In the genomic region with DNA sequence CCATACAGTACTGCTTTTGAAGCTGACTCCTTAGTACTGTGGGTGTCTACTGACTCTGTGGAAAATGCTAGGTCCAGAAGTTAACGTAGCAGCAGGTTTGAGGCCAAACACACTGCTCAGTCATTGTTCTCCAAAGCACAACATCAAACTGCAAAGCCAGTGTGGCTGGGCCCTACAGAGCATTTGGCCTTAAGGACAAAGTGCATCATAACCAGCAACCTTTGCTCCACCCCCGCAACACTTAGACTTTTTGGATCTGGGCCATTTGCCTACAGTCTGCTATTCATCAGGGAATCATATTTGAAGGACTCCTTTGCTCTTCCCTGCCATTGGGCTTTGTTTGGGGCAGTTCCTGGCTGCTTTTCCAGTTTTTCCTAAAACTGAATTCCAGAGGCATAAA, we compare ENCODE assay signal across 18 cellular contexts. TPM values are rescaled to one million over a fixed set of nuclear protein-coding genes. Genes with fewer than 3 reads are reported as not detected.
DNase-seq lines count a peak whose midpoint lies in the region; ATAC-seq, FAIRE-seq and TF ChIP-seq lines count a peak whose summit lies in the region.
"Had no signal": no experiment of that assay in that cellular context is flagged by ENCODE, and none has a peak within 500 bp of the region (broad histone marks: within the 10 kb centered on the region; RNA-seq: fewer than 3 reads in every experiment).

No MANE protein-coding gene starts in this region.

- H3K79me2 ChIP-seq in H1 (ENCODE audit: control insufficient read depth in 1 of 2, insufficient read depth in 2 of 2, low read length in 2 of 2), result no peaks in the 10 kb centered on the region

- H3K14ac ChIP-seq in H1 (ENCODE audit: insufficient read length), result no peak overlapping the region

- H3K9ac ChIP-seq in H1 (replicated peaks in 1 of 4; ENCODE audit: extremely low read depth in 1 of 4, low read depth in 3 of 4, low read length in 3 of 4), result no peak overlapping the region
- no peak overlapping the region for H3K9ac ChIP-seq in liver (ENCODE audit: low read depth in 1 of 2, low read length in 2 of 2)
- H3K9ac ChIP-seq: BLaER1, GM23248 had no signal

- no peak overlapping the region for H2BK15ac ChIP-seq in H1 (ENCODE audit: low read length)

- H3K4me2 ChIP-seq in H1 (ENCODE audit: insufficient read depth in 1 of 2, low read depth in 2 of 2, low read length in 2 of 2), result no peak overlapping the region
- H3K4me2 ChIP-seq: BLaER1 had no signal

- TF ChIP-seq POLR2A in H1 (IDR thresholded peaks at IDR 0.05; ENCODE audit: control extremely low read depth in 1 of 2, low read depth in 2 of 2, low read length in 2 of 2), result no peak

- H4K8ac ChIP-seq in H1 (ENCODE audit: extremely low read depth, insufficient read depth, low read length), result no peak overlapping the region

- POLR2A ChIA-PET in H1 (lab: Charles Lee; ENCODE audit: partially characterized antibody), result no interaction called here

- H3K23ac ChIP-seq in H1 (ENCODE audit: insufficient read length), result no peak overlapping the region

- H3K23me2 ChIP-seq in H1 (ENCODE audit: low read depth, low read length), result no peaks in the 10 kb centered on the region

- no peaks in the 10 kb centered on the region for H3K27me3 ChIP-seq in H1 (replicated peaks in 1 of 4; ENCODE audit: control insufficient read depth in 3 of 4, extremely low read depth in 1 of 4, insufficient read depth in 3 of 4, low read length in 3 of 4)
- no peaks in the 10 kb centered on the region for H3K27me3 ChIP-seq in liver (ENCODE audit: control insufficient read depth in 4 of 4, insufficient read depth in 4 of 4, low read length in 3 of 4)
- H3K27me3 ChIP-seq in SJCRH30, result no peaks in the 10 kb centered on the region
- H3K27me3 ChIP-seq: BLaER1 had no signal

- TF ChIP-seq EP300 in H1 (IDR thresholded peaks at IDR 0.05; ENCODE audit: borderline replicate concordance in 1 of 2, low read depth in 2 of 2, low read length in 2 of 2), result no peak

- H3K56ac ChIP-seq in H1 (replicated peaks; ENCODE audit: insufficient read length, low read depth, low read length), result no peak overlapping the region

- H3K9me3 ChIP-seq in H1 (ENCODE audit: insufficient read depth in 2 of 2, low read depth in 1 of 2, low read length in 1 of 2) (no peaks in the 10 kb centered on the region), liver (ENCODE audit: control insufficient read depth in 4 of 4, low read length in 3 of 4) (no peaks in the 10 kb centered on the region), SJCRH30 (replicated peaks) (no peaks in the 10 kb centered on the region)
- H3K9me3 ChIP-seq: BLaER1 had no signal

- CTCF ChIA-PET in H1 (lab: Charles Lee; ENCODE audit: partially characterized antibody), result interaction anchor here (1.3 kb wide), 1 partner anchor 10 kb away, joined by 4 read pairs; no protein-coding TSS in a partner anchor

- H3K4me1 ChIP-seq in H1 (replicated peaks in 1 of 4; ENCODE audit: control insufficient read depth in 3 of 4, insufficient read depth in 4 of 4, low read length in 3 of 4), result peaks cover 0 to 5% (median under 1%) of the 10 kb centered on the region in 4 experiments; a peak in 3 of 7 replicates
- H3K4me1 ChIP-seq in liver (ENCODE audit: control insufficient read depth in 4 of 4, insufficient read depth in 4 of 4, low read length in 3 of 4), result peaks cover 0 to 4% (median 2%) of the 10 kb centered on the region in 4 donors
- H3K4me1 ChIP-seq in SJCRH30, result no peaks in the 10 kb centered on the region
- H3K4me1 ChIP-seq: BLaER1 had no signal

- no peak for TF ChIP-seq RAD21 in H1 (IDR thresholded peaks at IDR 0.05 in 1 of 2, conservative IDR thresholded peaks at IDR 0.05 in 1 of 2; ENCODE audit: low read depth in 2 of 2, low read length in 2 of 2)
- TF ChIP-seq RAD21 in liver (IDR thresholded peaks at IDR 0.05), result no peak

- H2BK20ac ChIP-seq in H1 (ENCODE audit: low read length), result no peak overlapping the region

- H2BK120ac ChIP-seq in H1 (replicated peaks; ENCODE audit: low read depth, low read length), result no peak overlapping the region

- no peak overlapping the region for H3K4ac ChIP-seq in H1 (replicated peaks; ENCODE audit: insufficient read length, low read depth, low read length)

- DNase-seq in DMS 273 (lab: John Stamatoyannopoulos, UW; ENCODE audit: unreplicated experiment) (peak; percentile 21), DMS 273 treated with DMSO at 0.1 percent for 48 hours (lab: John Stamatoyannopoulos, UW) (no peak), HuH-7 (ENCODE audit: low spot score) (peak; percentile 7), H1 (ENCODE audit: low read depth in 1 of 2, low spot score in 2 of 2) (no peak), cortex of kidney (lab: John Stamatoyannopoulos, UW) (no peak), SJCRH30 (no peak)
- DNase-seq: AML-193; CD8-positive, alpha-beta memory T cell; DMS79; GM23248; H9 had no signal

- H2AFZ ChIP-seq in H1 (ENCODE audit: low read length), result 0 out of 2 replicates have a peak overlapping the region, but pooled peaks have one; percentile 45
- H2AFZ ChIP-seq: GM23248 had no signal

- no peaks in the 10 kb centered on the region for H4K20me1 ChIP-seq in H1 (replicated peaks in 1 of 2; ENCODE audit: control insufficient read depth in 1 of 2, insufficient read depth in 2 of 2, low read length in 2 of 2)
- H4K20me1 ChIP-seq: BLaER1 had no signal

- H3K79me1 ChIP-seq in H1 (ENCODE audit: low read depth, low read length), result no peaks in the 10 kb centered on the region

- 81% methylated on average over 2 of the region's 2 CpGs; no CpG with 5 or more reads in 1 of the 2 experiments for WGBS in H1 (ENCODE audit: extremely low coverage in 1 of 2, insufficient coverage in 1 of 2, insufficient read length in 1 of 2, insufficient replicate concordance in 2 of 2, low coverage in 1 of 2, low lambda C conversion rate in 2 of 2, missing lambda C conversion rate in 1 of 2), 2 experiments
- WGBS in liver, result 44% methylated on average over 2 of the region's 2 CpGs

- no peak overlapping the region for H2AK5ac ChIP-seq in H1 (ENCODE audit: low read depth, low read length)

- no peak for TF ChIP-seq CTCF in H1 (IDR thresholded peaks at IDR 0.05; ENCODE audit: control extremely low read depth in 1 of 3, insufficient read depth in 1 of 3, low read depth in 1 of 3, low read length in 3 of 3)
- no peak for TF ChIP-seq CTCF in liver (IDR thresholded peaks at IDR 0.05; ENCODE audit: low read depth, low read length, missing input control)

- H3K27ac ChIP-seq in H1 (ENCODE audit: low read depth, low read length) (no peak overlapping the region), liver (ENCODE audit: low read depth in 1 of 2, low read length in 2 of 2) (no peak overlapping the region), SJCRH30 (no peak overlapping the region)
- H3K27ac ChIP-seq: 22Rv1, BLaER1, GM23248 had no signal

- no peak for ATAC-seq in HG03378 (IDR thresholded peaks at IDR 0.05; ENCODE audit: unreplicated experiment)
- ATAC-seq: GM12878 had no signal

- no peak overlapping the region for H2BK12ac ChIP-seq in H1 (ENCODE audit: low read depth, low read length)

- H4K91ac ChIP-seq in H1 (replicated peaks; ENCODE audit: insufficient read length, low read length), result no peak overlapping the region

- no peak overlapping the region for H2BK5ac ChIP-seq in H1 (ENCODE audit: low read depth, low read length)

- H3K4me3 ChIP-seq in H1 (ENCODE audit: extremely low read depth in 1 of 4, insufficient read depth in 2 of 4, low read depth in 3 of 4, low read length in 4 of 4), result no peak overlapping the region
- no peak overlapping the region for H3K4me3 ChIP-seq in liver (ENCODE audit: low read depth in 1 of 3, low read length in 3 of 3)
- H3K4me3 ChIP-seq in SJCRH30, result no peak overlapping the region
- H3K4me3 ChIP-seq: BLaER1, GM12878, GM23248 had no signal

- no peak overlapping the region for H4K5ac ChIP-seq in H1 (ENCODE audit: insufficient read length, low read depth, low read length)

- no peak for FAIRE-seq in H1 (lab: Jason Lieb, UNC)
- FAIRE-seq: GM12878, GM18507, HTR-8/SVneo had no signal

- H3K36me3 ChIP-seq in H1 (ENCODE audit: control insufficient read depth in 2 of 4, insufficient read depth in 4 of 4, low read length in 3 of 4) (no peaks in the 10 kb centered on the region), liver (ENCODE audit: control insufficient read depth in 4 of 4, insufficient read depth in 3 of 4, low read depth in 1 of 4, low read length in 3 of 4) (no peaks in the 10 kb centered on the region), SJCRH30 (no peaks in the 10 kb centered on the region)
- H3K36me3 ChIP-seq: BLaER1 had no signal

- no peak overlapping the region for H3K18ac ChIP-seq in H1 (ENCODE audit: extremely low read depth, low read length)

TF ChIP-seq in H1, 55 proteins besides CTCF, POLR2A, EP300 and RAD21 (continues in another document):
- no peak for TF ChIP-seq CBX8 (IDR thresholded peaks at IDR 0.05; ENCODE audit: borderline replicate concordance, low read depth, low read length)
- no peak for TF ChIP-seq EZH2 (IDR thresholded peaks at IDR 0.05; ENCODE audit: low read depth, low read length, severe bottlenecking)
- no peak for TF ChIP-seq TBP (IDR thresholded peaks at IDR 0.05; ENCODE audit: low read depth, low read length)
- TF ChIP-seq RNF2 (IDR thresholded peaks at IDR 0.05; ENCODE audit: borderline replicate concordance, low read depth, low read length, missing control alignments, poor library complexity, severe bottlenecking), result no peak
- no peak for TF ChIP-seq TCF12 (IDR thresholded peaks at IDR 0.05; ENCODE audit: low read depth, low read length)
- no peak for TF ChIP-seq BACH1 (IDR thresholded peaks at IDR 0.05; ENCODE audit: low read length)

TF ChIP-seq in liver, 16 proteins besides CTCF, POLR2A, EP300 and RAD21:
- peak; percentile 10 for TF ChIP-seq HNF4G (IDR thresholded peaks at IDR 0.05)
- no peak for TF ChIP-seq GABPA (IDR thresholded peaks at IDR 0.05 in 1 of 2, conservative IDR thresholded peaks at IDR 0.05 in 1 of 2)
- TF ChIP-seq SP1 (IDR thresholded peaks at IDR 0.05), result peak; percentile 25
- peak; percentile 41 to 80 for TF ChIP-seq HNF4A (conservative IDR thresholded peaks at IDR 0.05)

RNA-seq across cellular contexts. Expression of gene ARL6, which starts 43.1 kb away (rescaled TPM):
- 9.3 and 12.0 TPM in 2 replicates for total RNA-seq in H1 (2021; fragmentation: NEBNext Ultra II Directional; extraction: Animal tissue kit (Norgen Biotek cat#: 25700))
- polyA plus RNA-seq in H1 (2011; rRNA removed) (1.8 and 2.7 TPM in 2 replicates), liver (1 to 10 TPM; 1.4 TPM)
- polyA plus RNA-seq in H1 (2011; cell fraction: cytosol; rRNA removed), result 2.9 TPM
- polyA plus RNA-seq in H1 (2011; cell fraction: nucleus; rRNA removed), result 4.7 TPM
- polyA plus RNA-seq in H1 (2012, experiment 1 of 2), result 3.8 to 5.2 TPM (median 4.5 TPM) in 4 replicates
- polyA plus RNA-seq in H1 (2012, experiment 2 of 2), result 0.31 TPM
- polyA plus RNA-seq in H1 (2013, experiment 1 of 2), result 4.5 TPM
- 4.5 TPM for polyA plus RNA-seq in H1 (2013, experiment 2 of 2)
- 6.3 and 8.1 TPM in 2 replicates for polyA minus RNA-seq in H1 (2011; rRNA and poly(A)+ RNA removed)
- polyA minus RNA-seq in H1 (2011; cell fraction: cytosol; rRNA and poly(A)+ RNA removed), result 9.4 TPM
- 26.8 TPM for polyA minus RNA-seq in H1 (2011; cell fraction: nucleus; rRNA and poly(A)+ RNA removed)
- 1 to 10 TPM; 1.1 to 3.4 TPM for total RNA-seq in liver
- 6.5 and 11.0 TPM in 2 replicates for total RNA-seq in SJCRH30 (2014; rRNA removed; shearing (Covaris generic))

Comparison
In these comparisons a context has a peak if more than half of its experiments do, and no peak if none do; other contexts are left out.
1. DNase-seq: peak in DMS 273 (single experiment) and HuH-7 (single experiment); none in DMS 273 treated with DMSO at 0.1 percent for 48 hours (single experiment), H1 (0 of 2), cortex of kidney (single experiment) and SJCRH30 (0 of 2).